In the genomic region with DNA sequence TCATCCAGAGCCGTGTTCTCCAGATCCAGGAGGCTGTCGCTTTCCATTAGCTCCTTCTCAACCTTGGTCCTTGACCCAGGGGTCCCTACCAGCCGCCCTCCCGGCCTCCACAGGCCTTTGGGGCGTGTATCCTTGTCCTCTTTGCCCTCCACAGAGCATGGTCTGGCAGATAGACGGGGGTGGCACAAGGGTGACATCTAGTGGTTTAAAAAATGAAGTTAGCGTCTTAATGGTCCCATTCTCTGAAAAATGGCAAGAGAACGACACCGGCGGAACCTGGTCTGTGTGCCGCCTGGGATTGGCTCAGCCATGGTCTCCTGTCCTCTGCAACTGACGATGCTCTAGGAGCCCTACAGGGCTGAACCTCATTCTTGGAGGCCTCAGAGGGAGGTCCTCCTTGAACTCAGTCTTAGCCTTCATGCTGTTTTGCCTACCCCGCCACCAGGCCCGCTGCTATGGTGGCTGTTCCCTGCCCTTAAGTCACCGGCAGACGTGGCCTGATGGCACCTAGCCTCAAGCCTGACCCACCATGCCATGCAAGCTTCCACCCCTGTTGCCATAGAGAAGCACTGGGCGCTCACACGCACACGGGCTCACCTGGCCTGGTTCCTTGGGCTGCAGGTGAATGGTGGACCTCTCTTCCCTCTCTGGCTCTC, we compare ENCODE assay signal across 8 cellular contexts.
DNase-seq lines count a peak whose midpoint lies in the region; ATAC-seq and TF ChIP-seq lines count a peak whose summit lies in the region.

No MANE protein-coding gene starts in this region.

- TF ChIP-seq CTCF in DND-41 (IDR thresholded peaks at IDR 0.05; ENCODE audit: borderline replicate concordance, extremely low read depth, low read length, poor library complexity, severe bottlenecking) (peak; percentile 70), chondrocyte (IDR thresholded peaks at IDR 0.05) (peak; percentile 82), lower leg skin (IDR thresholded peaks at IDR 0.05) (no peak)

- H3K4me3 Mint-ChIP-seq in chondrocyte (ENCODE audit: unreplicated experiment) = no peak overlapping the region

- no peaks in the 10 kb centered on the region for H3K36me3 Mint-ChIP-seq in chondrocyte (ENCODE audit: low read depth)

- ATAC-seq in DND-41 (ENCODE audit: insufficient read depth, low read depth) (peak; percentile 72), HG02642 (IDR thresholded peaks at IDR 0.05; ENCODE audit: poor library complexity, unreplicated experiment) (no peak)

- no peak overlapping the region for H2AFZ ChIP-seq in DND-41 (ENCODE audit: low read depth, low read length)

- intact Hi-C loops in lower leg skin (cut with DNase I; ENCODE audit: low total_unique reads) = no loop called here

- no peaks in the 10 kb centered on the region for H3K9me3 Mint-ChIP-seq in chondrocyte (ENCODE audit: low read depth)

- H3K4me3 ChIP-seq in DND-41 (ENCODE audit: low read depth in 1 of 2, low read length in 2 of 2) = no peak overlapping the region
- H3K4me3 ChIP-seq in lower leg skin (ENCODE audit: low read depth, poor library complexity, severe bottlenecking) = no peak overlapping the region

- H3K79me2 ChIP-seq in DND-41 (ENCODE audit: insufficient read depth, low read length) = no peaks in the 10 kb centered on the region

- no peaks in the 10 kb centered on the region for H3K9me3 ChIP-seq in DND-41 (ENCODE audit: insufficient read depth, low read length, severe bottlenecking)

- H4K20me1 ChIP-seq in DND-41 (ENCODE audit: insufficient read depth, low read length) = no peaks in the 10 kb centered on the region

- no peaks in the 10 kb centered on the region for H3K36me3 ChIP-seq in DND-41 (ENCODE audit: insufficient read depth, low read length)

- H3K4me1 Mint-ChIP-seq in chondrocyte (ENCODE audit: low read depth) = no peaks in the 10 kb centered on the region

- DNase-seq in DND-41 (peak; percentile 39), HPDE6-E6E7 (ENCODE audit: extremely low spot score) (peak; percentile 16), NOMO-1 treated with dmso at 0.1 percent for 144 hours (lab: John Stamatoyannopoulos, UW; ENCODE audit: unreplicated experiment) (peak; percentile 4), chondrocyte (ENCODE audit: low spot score) (no peak), lung microvascular endothelial cell (ENCODE audit: low read depth in 2 of 2) (peak; percentile 17 to 56), cerebellar nuclear complex (lab: John Stamatoyannopoulos, UW) (no peak), lower leg skin (ENCODE audit: low spot score in 2 of 2) (no peak)

- no peak overlapping the region for H3K27ac ChIP-seq in DND-41 (ENCODE audit: low read length)

- peaks cover 40% of the 10 kb centered on the region for H3K27me3 Mint-ChIP-seq in chondrocyte (ENCODE audit: low read depth)

- TF ChIP-seq POLR2A in lower leg skin (IDR thresholded peaks at IDR 0.05) = no peak

- WGBS in lower leg skin, 2 donors = 42 to 46% methylated on average over 19 of the region's 19 CpGs

- H3K9ac ChIP-seq in DND-41 (ENCODE audit: low read depth, low read length) = no peak overlapping the region

- H3K4me1 ChIP-seq in DND-41 (ENCODE audit: insufficient read depth, low read length) = no peaks in the 10 kb centered on the region

- no peak overlapping the region for H3K4me2 ChIP-seq in DND-41 (ENCODE audit: insufficient read depth, low read length)

- no peak overlapping the region for H3K27ac Mint-ChIP-seq in chondrocyte (ENCODE audit: unreplicated experiment)

- H3K27me3 ChIP-seq in DND-41 (ENCODE audit: insufficient read depth, low read length, poor library complexity) = peaks cover 5% of the 10 kb centered on the region

Comparison
In these comparisons a context has a peak if more than half of its experiments do, and no peak if none do; other contexts are left out.
1. DNase-seq: peak in DND-41 (single experiment), HPDE6-E6E7 (single experiment), NOMO-1 treated with dmso at 0.1 percent for 144 hours (single experiment) and lung microvascular endothelial cell (2 of 2); none in chondrocyte (single experiment), cerebellar nuclear complex (0 of 2) and lower leg skin (0 of 2).
2. CTCF ChIP-seq: peak in DND-41 (single experiment) and chondrocyte (single experiment); none in lower leg skin (0 of 3).